Comparison of ENCODE assay signal across 8 cellular contexts in genomic region chr3:64399205-64399800, GRCh38.
DNase-seq lines count a peak whose midpoint lies in the region; ATAC-seq and TF ChIP-seq lines count a peak whose summit lies in the region.

No MANE protein-coding gene starts in this region.

- H3K27me3 Mint-ChIP-seq in stimulated activated memory B cell treated with anti-CD40 and anti-IgM and Interleukin-4, amounts not matched to agents 10 μg/mL and 1 μg/mL and 100 μg/mL, for 72 hours: no peaks in the 10 kb centered on the region

- TF ChIP-seq CTCF in 22Rv1 (IDR thresholded peaks at IDR 0.05) (peak; percentile 81), fibroblast of pulmonary artery (IDR thresholded peaks at IDR 0.05; ENCODE audit: low read length, missing control alignments) (peak; percentile 86)

- no peak overlapping the region for H3K27ac ChIP-seq in 22Rv1
- no peak overlapping the region for H3K27ac ChIP-seq in SJCRH30

- H3K36me3 Mint-ChIP-seq in stimulated activated memory B cell treated with anti-CD40 and anti-IgM and Interleukin-4, amounts not matched to agents 10 μg/mL and 1 μg/mL and 100 μg/mL, for 72 hours: no peaks in the 10 kb centered on the region

- no peaks in the 10 kb centered on the region for H3K9me3 ChIP-seq in SJCRH30 (replicated peaks)

- H3K27me3 ChIP-seq in SJCRH30: no peaks in the 10 kb centered on the region

- H3K4me3 ChIP-seq in SJCRH30 (no peak overlapping the region), fibroblast of pulmonary artery (replicated peaks; ENCODE audit: low read depth, low read length) (no peak overlapping the region)

- no peak overlapping the region for H3K4me3 Mint-ChIP-seq in stimulated activated memory B cell treated with anti-CD40 and anti-IgM and Interleukin-4, amounts not matched to agents 10 μg/mL and 1 μg/mL and 100 μg/mL, for 72 hours

- no peaks in the 10 kb centered on the region for H3K36me3 ChIP-seq in SJCRH30

- no peaks in the 10 kb centered on the region for H3K4me1 ChIP-seq in SJCRH30

- peaks cover 5% of the 10 kb centered on the region for H3K4me1 Mint-ChIP-seq in stimulated activated memory B cell treated with anti-CD40 and anti-IgM and Interleukin-4, amounts not matched to agents 10 μg/mL and 1 μg/mL and 100 μg/mL, for 72 hours

- no peak for ATAC-seq in HG03457 (IDR thresholded peaks at IDR 0.05; ENCODE audit: unreplicated experiment)
- no peak for ATAC-seq in stimulated activated memory B cell treated with anti-CD40 and anti-IgM and Interleukin-4, amounts not matched to agents 10 μg/mL and 1 μg/mL and 100 μg/mL, for 72 hours

- DNase-seq in G401 (ENCODE audit: low spot score) (peak; percentile 33), HS-27A (ENCODE audit: low read depth) (peak; percentile 24), SJCRH30 (peak; percentile 9 to 55), fibroblast of pulmonary artery (ENCODE audit: low read depth) (peak; percentile 80), non-pigmented ciliary epithelial cell (ENCODE audit: low read depth) (peak; percentile 43)

- in situ Hi-C loops in G401 (cut with HindIII; ENCODE audit: low sequenced_read_pairs): no loop called here

- no peaks in the 10 kb centered on the region for H3K9me3 Mint-ChIP-seq in stimulated activated memory B cell treated with anti-CD40 and anti-IgM and Interleukin-4, amounts not matched to agents 10 μg/mL and 1 μg/mL and 100 μg/mL, for 72 hours

- H3K27ac Mint-ChIP-seq in stimulated activated memory B cell treated with anti-CD40 and anti-IgM and Interleukin-4, amounts not matched to agents 10 μg/mL and 1 μg/mL and 100 μg/mL, for 72 hours: no peak overlapping the region

Comparison
In these comparisons a context has a peak if more than half of its experiments do, and no peak if none do; other contexts are left out.
1. DNase-seq: peak in every context shown above with its lines; median percentile 80 in fibroblast of pulmonary artery; 43 in non-pigmented ciliary epithelial cell; 33 in G401; 32 in SJCRH30; 24 in HS-27A.